Comparison of ENCODE assay signal across 8 cellular contexts in genomic region chr17:61461967-61462733, GRCh38. TPM values are rescaled to one million over a fixed set of nuclear protein-coding genes. Genes with fewer than 3 reads are reported as not detected.
DNase-seq lines count a peak whose midpoint lies in the region; ATAC-seq and TF ChIP-seq lines count a peak whose summit lies in the region.

No MANE protein-coding gene starts in this region.

- no peak overlapping the region for H3K27ac Mint-ChIP-seq in HFFc6
- H3K27ac Mint-ChIP-seq in nephron progenitor cell, result no peak overlapping the region

- H3K36me3 ChIP-seq in ectodermal cell (ENCODE audit: control insufficient read depth, insufficient read depth, low read length), result no peaks in the 10 kb centered on the region

- H3K36me3 Mint-ChIP-seq in HFFc6 (ENCODE audit: low read depth) (peaks cover 16% of the 10 kb centered on the region), nephron progenitor cell (ENCODE audit: low read depth) (no peaks in the 10 kb centered on the region)

- peak overlapping the region; percentile 73 for H3K4me3 Mint-ChIP-seq in HFFc6
- H3K4me3 Mint-ChIP-seq in nephron progenitor cell, result peak overlapping the region; percentile 70

- peaks cover 8% of the 10 kb centered on the region for H3K4me1 ChIP-seq in ectodermal cell (ENCODE audit: control insufficient read depth, insufficient read depth, low read length)

- H3K4me3 ChIP-seq in ectodermal cell (ENCODE audit: insufficient read depth, low read depth, low read length), result peak overlapping the region; percentile 14

- no peaks in the 10 kb centered on the region for H3K9me3 ChIP-seq in ectodermal cell (ENCODE audit: control insufficient read depth, low read length)

- no peak for TF ChIP-seq CTCF in HFFc6 (IDR thresholded peaks at IDR 0.05)
- TF ChIP-seq CTCF in nephron progenitor cell (IDR thresholded peaks at IDR 0.05), result no peak

- H3K27me3 ChIP-seq in ectodermal cell (ENCODE audit: control insufficient read depth, insufficient read depth, low read length, poor library complexity, severe bottlenecking), result peaks cover 93% of the 10 kb centered on the region

- peaks cover 6% of the 10 kb centered on the region; the same call in 1 of the 2 replicates for H3K9me3 Mint-ChIP-seq in HFFc6
- H3K9me3 Mint-ChIP-seq in nephron progenitor cell, result no peaks in the 10 kb centered on the region

- DNase-seq in AG20443 (ENCODE audit: low spot score), result peak; percentile 52
- DNase-seq in HFFc6, result no peak
- peak; percentile 41 for DNase-seq in nephron progenitor cell
- DNase-seq in stimulated activated CD8-positive, alpha-beta memory T cell treated with anti-CD3 and anti-CD28 coated beads, Interleukin-4, amount 100 ng/mL, for 48 hours, result no peak

- no peak overlapping the region for H3K27ac ChIP-seq in ectodermal cell (ENCODE audit: insufficient read depth, low read depth, low read length, poor library complexity, severe bottlenecking)

- ATAC-seq in HG03097 (IDR thresholded peaks at IDR 0.05; ENCODE audit: low FRiP score, unreplicated experiment), result no peak
- no peak for ATAC-seq in HG03378 (IDR thresholded peaks at IDR 0.05; ENCODE audit: unreplicated experiment)
- no peak for ATAC-seq in HG02763 (IDR thresholded peaks at IDR 0.05; ENCODE audit: unreplicated experiment)

- WGBS in ectodermal cell, 2 experiments, result 2% methylated on average over 55 of the region's 55 CpGs

- H3K4me1 Mint-ChIP-seq in HFFc6 (ENCODE audit: low read depth) (peaks cover 18% of the 10 kb centered on the region), nephron progenitor cell (peaks cover 48% of the 10 kb centered on the region)

- H3K27me3 Mint-ChIP-seq in HFFc6 (ENCODE audit: insufficient read depth) (peaks cover 59% of the 10 kb centered on the region), nephron progenitor cell (ENCODE audit: low read depth, poor library complexity) (peaks cover 85% of the 10 kb centered on the region)

RNA-seq across cellular contexts. Expression of gene TBX4, which starts 9.9 kb away (rescaled TPM):
- under 1 TPM in 3 of 6 experiments, not detected in 3; 0.11 to 0.26 (median 0.18) TPM for total RNA-seq in HFFc6 (2021; fragmentation: NEBNext Ultra II Directional; extraction: Animal tissue kit (Norgen Biotek cat#: 25700))
- not detected for polyA plus RNA-seq in ectodermal cell (2013, experiment 1 of 4)
- not detected for polyA plus RNA-seq in ectodermal cell (2013, experiment 2 of 4)
- polyA plus RNA-seq in ectodermal cell (2013, experiment 3 of 4), result not detected
- polyA plus RNA-seq in ectodermal cell (2013, experiment 4 of 4), result not detected

Comparison
In these comparisons a context has a peak if more than half of its experiments do, and no peak if none do; other contexts are left out.
1. DNase-seq: peak in AG20443 (single experiment) and nephron progenitor cell (single experiment); none in HFFc6 (single experiment) and stimulated activated CD8-positive, alpha-beta memory T cell treated with anti-CD3 and anti-CD28 coated beads, Interleukin-4, amount 100 ng/mL, for 48 hours (single experiment).